In the genomic region with DNA sequence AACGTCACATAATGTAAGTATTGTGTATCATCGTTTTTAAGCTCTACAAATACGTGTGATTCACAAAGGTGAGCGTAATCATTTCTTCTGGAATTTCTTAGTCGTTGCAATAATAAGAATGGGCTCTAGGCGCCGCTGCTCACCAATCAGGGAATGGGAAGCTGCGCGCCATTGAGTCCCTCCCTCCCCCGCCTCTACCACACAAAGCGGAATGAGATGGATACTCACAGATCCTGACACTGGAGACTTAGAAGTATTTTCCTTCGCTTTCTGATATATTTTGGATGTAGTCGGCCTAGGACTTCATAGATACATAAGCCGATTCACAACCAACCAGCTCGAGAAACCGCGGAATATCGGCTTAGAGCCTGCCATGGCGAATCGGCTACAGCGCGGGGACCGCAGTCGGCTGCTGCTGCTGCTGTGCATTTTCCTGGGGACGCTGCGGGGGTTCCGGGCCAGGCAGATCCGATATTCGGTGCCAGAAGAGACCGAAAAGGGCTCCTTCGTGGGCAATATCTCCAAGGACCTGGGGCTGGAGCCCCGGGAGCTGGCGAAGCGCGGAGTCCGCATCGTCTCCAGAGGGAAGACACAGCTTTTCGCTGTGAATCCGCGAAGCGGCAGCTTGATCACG, we compare ENCODE assay signal across 9 cellular contexts. TPM values are rescaled to one million over a fixed set of nuclear protein-coding genes. Genes with fewer than 3 reads are reported as not detected.
DNase-seq lines count a peak whose midpoint lies in the region; ATAC-seq and TF ChIP-seq lines count a peak whose summit lies in the region.
"Had no signal": no experiment of that assay in that cellular context is flagged by ENCODE, and none has a peak within 500 bp of the region (broad histone marks: within the 10 kb centered on the region; RNA-seq: fewer than 3 reads in every experiment).

A gene (plus strand): TSS at position 197 of the 634 bp plus-strand sequence. CDS start 177 bp downstream, at position 374.

- DNase-seq in EH (ENCODE audit: low read depth) (peak; percentile 14), UCSD-AML1 (lab: John Stamatoyannopoulos, UW; ENCODE audit: unreplicated experiment) (peak; percentile 44), neural progenitor cell (ENCODE audit: low spot score) (peak; percentile 57), NCI-H345 (lab: John Stamatoyannopoulos, UW) (no peak)

- no peak within 1 kb of the TSS for H3K9ac ChIP-seq in neural progenitor cell

- H3F3A ChIP-seq in neural progenitor cell (ENCODE audit: low read depth), result peaks cover 44% of the 10 kb centered on the region

- peak within 1 kb of the TSS; percentile 36 for H3K4me2 ChIP-seq in neural progenitor cell

- WGBS in esophagus, 2 donors, result 15 to 16% methylated on average over 42 of the region's 42 CpGs

- H3K9me3 ChIP-seq in esophagus (ENCODE audit: control insufficient read depth in 2 of 2, insufficient read depth in 1 of 2, low read depth in 1 of 2, low read length in 1 of 2) (peaks cover 46% of the 10 kb centered on the region in 2 donors), neural progenitor cell (ENCODE audit: low read depth) (peaks cover 77% of the 10 kb centered on the region)

- H3K4me3 Mint-ChIP-seq in neural progenitor cell, result no peak within 1 kb of the TSS

- no peak within 1 kb of the TSS for H2AFZ ChIP-seq in neural progenitor cell (replicated peaks)

- H3K9me3 Mint-ChIP-seq in neural progenitor cell, result peaks cover 87% of the 10 kb centered on the region

- no peak within 1 kb of the TSS for H3K27ac Mint-ChIP-seq in neural progenitor cell

- H4K20me1 ChIP-seq in neural progenitor cell (ENCODE audit: low read depth), result no peaks in the 10 kb centered on the region

- ATAC-seq in HG02798 (IDR thresholded peaks at IDR 0.05; ENCODE audit: poor library complexity, unreplicated experiment), result peak; percentile 56
- ATAC-seq in GM19467 (IDR thresholded peaks at IDR 0.05; ENCODE audit: unreplicated experiment), result no peak
- ATAC-seq in HG03097 (IDR thresholded peaks at IDR 0.05; ENCODE audit: low FRiP score, unreplicated experiment), result no peak

- peaks cover 16% of the 10 kb centered on the region for H3K79me2 ChIP-seq in neural progenitor cell (ENCODE audit: low read depth)

- H3K36me3 Mint-ChIP-seq in neural progenitor cell, result peaks cover 78% of the 10 kb centered on the region

- H3K27me3 Mint-ChIP-seq in neural progenitor cell (ENCODE audit: insufficient read depth, low read depth), result peaks cover 17% of the 10 kb centered on the region

- peaks cover 0 to 2% of the 10 kb centered on the region in 2 donors for H3K36me3 ChIP-seq in esophagus (ENCODE audit: control insufficient read depth in 2 of 2, insufficient read depth in 2 of 2, low read length in 1 of 2)
- H3K36me3 ChIP-seq in neural progenitor cell, result peaks cover 52% of the 10 kb centered on the region
- H3K36me3 ChIP-seq: SJSA1 had no signal

- peaks cover 4% of the 10 kb centered on the region for H3K4me1 Mint-ChIP-seq in neural progenitor cell

- H3K4me3 ChIP-seq in esophagus (ENCODE audit: low read depth in 1 of 2, low read length in 2 of 2) (peak within 1 kb of the TSS; percentile 7 to 32), neural progenitor cell (peak within 1 kb of the TSS; percentile 38)
- H3K4me3 ChIP-seq: SJSA1 had no signal

- H3K4me1 ChIP-seq in esophagus (ENCODE audit: control insufficient read depth in 2 of 2, insufficient read depth in 2 of 2, low read length in 1 of 2) (peaks cover 0 to 5% of the 10 kb centered on the region in 2 donors), neural progenitor cell (no peaks in the 10 kb centered on the region)
- H3K4me1 ChIP-seq: SJSA1 had no signal

- H3K27ac ChIP-seq in esophagus (ENCODE audit: low read depth in 2 of 2, low read length in 1 of 2), result no peak within 1 kb of the TSS
- no peak within 1 kb of the TSS for H3K27ac ChIP-seq in neural progenitor cell
- H3K27ac ChIP-seq: SJSA1 had no signal

- no peaks in the 10 kb centered on the region for H3K27me3 ChIP-seq in esophagus (ENCODE audit: control insufficient read depth in 1 of 2, insufficient read depth in 2 of 2, low read length in 2 of 2)
- H3K27me3 ChIP-seq in neural progenitor cell, result no peaks in the 10 kb centered on the region
- H3K27me3 ChIP-seq: SJSA1 had no signal

- peak; percentile 45 for TF ChIP-seq CTCF in neural progenitor cell (IDR thresholded peaks at IDR 0.05)

RNA-seq across cellular contexts. Expression of the gene that starts here (rescaled TPM):
- under 1 TPM; 0.44 to 0.75 TPM for polyA plus RNA-seq in esophagus
- 9.5 and 13.3 TPM in 2 replicates for total RNA-seq in neural progenitor cell (ENCODE audit: low replicate concordance)
